16 cellular contexts compared by ENCODE assay signal in the genomic region with DNA sequence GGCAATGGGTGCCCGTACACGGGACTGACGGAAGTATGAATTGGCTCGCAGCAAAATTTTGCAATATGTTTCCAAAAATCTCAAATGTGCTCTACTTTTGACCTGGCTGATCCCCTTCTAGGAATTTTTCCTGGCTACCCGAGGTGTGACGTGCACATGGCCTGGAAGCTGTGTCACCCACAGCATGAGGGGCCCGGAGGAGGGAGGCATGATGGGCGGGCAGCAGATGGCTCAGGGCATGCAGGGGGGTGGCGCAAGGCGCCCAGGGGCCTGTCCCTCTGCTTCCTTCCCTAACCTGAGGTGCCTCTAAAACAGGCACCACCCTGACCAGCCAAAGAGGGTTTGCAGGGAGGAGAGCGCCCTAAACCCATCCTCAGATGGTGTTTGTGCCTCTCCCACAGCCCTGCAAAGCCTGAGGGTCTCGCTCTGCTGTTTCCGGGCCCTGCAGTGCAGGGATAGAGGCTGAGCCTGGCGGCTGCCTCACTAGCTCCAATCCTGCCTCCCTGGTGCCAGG. TPM values are rescaled to one million over a fixed set of nuclear protein-coding genes. Genes with fewer than 3 reads are reported as not detected.
A peak's percentile ranks its signal among the peaks of the same experiment; 100 is the strongest.
DNase-seq lines count a peak whose midpoint lies in the region; ATAC-seq, FAIRE-seq and TF ChIP-seq lines count a peak whose summit lies in the region.
"Had no signal": no experiment of that assay in that cellular context is flagged by ENCODE, and none has a peak within 500 bp of the region (broad histone marks: within the 10 kb centered on the region; RNA-seq: fewer than 3 reads in every experiment).

No MANE protein-coding gene starts in this region.

- H3K4me3 ChIP-seq in H1 (ENCODE audit: extremely low read depth in 1 of 4, insufficient read depth in 2 of 4, low read depth in 3 of 4, low read length in 4 of 4) (no peak overlapping the region), Caco-2 (ENCODE audit: low read depth, low read length) (no peak overlapping the region)
- H3K4me3 ChIP-seq: ascending aorta, dorsolateral prefrontal cortex, lung, pancreas had no signal

- TF ChIP-seq CTCF in H1 (IDR thresholded peaks at IDR 0.05; ENCODE audit: control extremely low read depth in 1 of 3, insufficient read depth in 1 of 3, low read depth in 1 of 3, low read length in 3 of 3) (peak in 1 of 3 experiments; percentile 24; a peak in 1 of 4 replicates), Caco-2 (IDR thresholded peaks at IDR 0.05; ENCODE audit: insufficient read depth in 1 of 2, low read depth in 1 of 2, low read length in 1 of 2, severe bottlenecking in 1 of 2, unreplicated experiment in 1 of 2) (no peak)

- no peaks in the 10 kb centered on the region for H3K9me3 Mint-ChIP-seq in activated naive CD4-positive, alpha-beta T cell treated with anti-CD3 and anti-CD28 coated beads for 36 hours
- no peaks in the 10 kb centered on the region for H3K9me3 Mint-ChIP-seq in stimulated activated effector memory CD8-positive, alpha-beta T cell treated with anti-CD3 and anti-CD28 coated beads, Interleukin-12 subunit alpha, Interleukin-12 subunit beta, amount 100 ng/mL, for 72 hours
- no peaks in the 10 kb centered on the region for H3K9me3 Mint-ChIP-seq in Caco-2 (ENCODE audit: unreplicated experiment)

- FAIRE-seq in H1 (lab: Jason Lieb, UNC), result no peak
- FAIRE-seq: pancreas, urothelium cell line had no signal

- peaks cover 7% of the 10 kb centered on the region; the same call in 1 of the 2 replicates for H3K23me2 ChIP-seq in H1 (ENCODE audit: low read depth, low read length)

- peaks cover 0 to 1% of the 10 kb centered on the region in 2 experiments for H4K20me1 ChIP-seq in H1 (replicated peaks in 1 of 2; ENCODE audit: control insufficient read depth in 1 of 2, insufficient read depth in 2 of 2, low read length in 2 of 2)

- H2BK15ac ChIP-seq in H1 (ENCODE audit: low read length), result 0 out of 2 replicates have a peak overlapping the region, but pooled peaks have one; percentile 92

- DNase-seq in activated naive CD4-positive, alpha-beta T cell treated with anti-CD3 and anti-CD28 coated beads for 36 hours, result no peak
- no peak for DNase-seq in activated naive CD4-positive, alpha-beta T cell (lab: John Stamatoyannopoulos, UW)
- DNase-seq in NCI-H524 treated with DMSO at 0.1 percent for 48 hours (lab: John Stamatoyannopoulos, UW) (peak; percentile 28), H1 (ENCODE audit: low read depth in 1 of 2, low spot score in 2 of 2) (no peak), Caco-2 (no peak), NCI-H226 (no peak)
- DNase-seq in stimulated activated effector memory CD8-positive, alpha-beta T cell treated with anti-CD3 and anti-CD28 coated beads, Interleukin-12 subunit alpha, Interleukin-12 subunit beta, amount 100 ng/mL, for 72 hours (ENCODE audit: low spot score in 2 of 2), result no peak
- no peak for DNase-seq in stimulated activated CD4-positive, alpha-beta T cell treated with anti-CD3 and anti-CD28 coated beads, Interleukin-12 subunit alpha, Interleukin-12 subunit beta, amount 100 ng/mL, for 4 hours
- DNase-seq: DMS79, dorsolateral prefrontal cortex, NCI-H1092, NCI-H510A treated with DMSO at 0.1 percent for 48 hours had no signal

- H2BK12ac ChIP-seq in H1 (ENCODE audit: low read depth, low read length), result 0 out of 2 replicates have a peak overlapping the region, but pooled peaks have one; percentile 60

- no peak overlapping the region for H2BK20ac ChIP-seq in H1 (ENCODE audit: low read length)

- 87% methylated on average over 12 of the region's 14 CpGs; no CpG with 5 or more reads in 1 of the 2 experiments for WGBS in H1 (ENCODE audit: extremely low coverage in 1 of 2, insufficient coverage in 1 of 2, insufficient read length in 1 of 2, insufficient replicate concordance in 2 of 2, low coverage in 1 of 2, low lambda C conversion rate in 2 of 2, missing lambda C conversion rate in 1 of 2), 2 experiments

- H3K27me3 Mint-ChIP-seq in activated naive CD4-positive, alpha-beta T cell treated with anti-CD3 and anti-CD28 coated beads for 36 hours (ENCODE audit: low read depth), result no peaks in the 10 kb centered on the region
- H3K27me3 Mint-ChIP-seq in Caco-2 (ENCODE audit: insufficient read depth, unreplicated experiment), result no peaks in the 10 kb centered on the region

- H3K27me3 ChIP-seq in H1 (replicated peaks in 1 of 4; ENCODE audit: control insufficient read depth in 3 of 4, extremely low read depth in 1 of 4, insufficient read depth in 3 of 4, low read length in 3 of 4) (peaks cover 2 to 24% (median 19%) of the 10 kb centered on the region in 4 experiments; a peak in 5 of 7 replicates), Caco-2 (replicated peaks; ENCODE audit: control insufficient read depth, insufficient read depth, low read length) (no peaks in the 10 kb centered on the region)
- H3K27me3 ChIP-seq: ascending aorta, pancreas had no signal

- BruUV-seq in Caco-2 (replicated peaks; lab: Mats Ljungman, UMichigan), result no TSS peak

- no peak overlapping the region; the same call in 1 of the 2 replicates for H3K18ac ChIP-seq in H1 (ENCODE audit: extremely low read depth, low read length)

- H3K14ac ChIP-seq in H1 (ENCODE audit: insufficient read length), result no peak overlapping the region

- no peaks in the 10 kb centered on the region for H3K79me1 ChIP-seq in H1 (ENCODE audit: low read depth, low read length)

- H3K4me1 Mint-ChIP-seq in activated naive CD4-positive, alpha-beta T cell treated with anti-CD3 and anti-CD28 coated beads for 36 hours (ENCODE audit: low read depth), result peaks cover 56% of the 10 kb centered on the region
- peaks cover 56% of the 10 kb centered on the region for H3K4me1 Mint-ChIP-seq in stimulated activated effector memory CD8-positive, alpha-beta T cell treated with anti-CD3 and anti-CD28 coated beads, Interleukin-12 subunit alpha, Interleukin-12 subunit beta, amount 100 ng/mL, for 72 hours
- peaks cover 6% of the 10 kb centered on the region for H3K4me1 Mint-ChIP-seq in Caco-2 (ENCODE audit: low read depth, unreplicated experiment)

- no peak overlapping the region for H3K4me2 ChIP-seq in H1 (ENCODE audit: insufficient read depth in 1 of 2, low read depth in 2 of 2, low read length in 2 of 2)

- no peak overlapping the region for H3K4me3 Mint-ChIP-seq in activated naive CD4-positive, alpha-beta T cell treated with anti-CD3 and anti-CD28 coated beads for 36 hours
- peak overlapping the region; percentile 100 for H3K4me3 Mint-ChIP-seq in stimulated activated effector memory CD8-positive, alpha-beta T cell treated with anti-CD3 and anti-CD28 coated beads, Interleukin-12 subunit alpha, Interleukin-12 subunit beta, amount 100 ng/mL, for 72 hours
- H3K4me3 Mint-ChIP-seq in Caco-2 (ENCODE audit: unreplicated experiment), result no peak overlapping the region

- peak overlapping the region; percentile 53 for H3K4ac ChIP-seq in H1 (replicated peaks; ENCODE audit: insufficient read length, low read depth, low read length)

- CTCF ChIA-PET in activated naive CD4-positive, alpha-beta T cell treated with anti-CD3 and anti-CD28 coated beads for 36 hours (lab: Charles Lee), result interaction anchor here (0.6 to 5.4 kb wide), 9 partner anchors 11 to 224 kb away, joined by 3 to 53 read pairs (median 5); no protein-coding TSS in a partner anchor
- CTCF ChIA-PET in H1 (lab: Charles Lee; ENCODE audit: partially characterized antibody), result interaction anchor here (0.9 to 5.9 kb wide), 12 partner anchors 8 to 422 kb away, joined by 3 to 30 read pairs (median 4); no protein-coding TSS in a partner anchor
- CTCF ChIA-PET in Caco-2 (lab: Charles Lee), result interaction anchor here (1.1 kb wide), 1 partner anchor 28 kb away, joined by 6 read pairs; no protein-coding TSS in a partner anchor

- H2AK5ac ChIP-seq in H1 (ENCODE audit: low read depth, low read length), result no peak overlapping the region

- intact Hi-C loops in activated naive CD4-positive, alpha-beta T cell treated with anti-CD3 and anti-CD28 coated beads for 36 hours (cut with micrococcal nuclease), result loop anchor here (1.0 kb wide), 3 partner anchors 12 to 28 kb away; no protein-coding TSS in a partner anchor
- intact Hi-C loops in Caco-2 (cut with micrococcal nuclease; ENCODE audit: unreplicated experiment), result no loop called here

- H4K8ac ChIP-seq in H1 (ENCODE audit: extremely low read depth, insufficient read depth, low read length), result no peak overlapping the region; the same call in 1 of the 2 replicates

- H3K27ac Mint-ChIP-seq in activated naive CD4-positive, alpha-beta T cell treated with anti-CD3 and anti-CD28 coated beads for 36 hours, result peak overlapping the region; percentile 94
- H3K27ac Mint-ChIP-seq in stimulated activated effector memory CD8-positive, alpha-beta T cell treated with anti-CD3 and anti-CD28 coated beads, Interleukin-12 subunit alpha, Interleukin-12 subunit beta, amount 100 ng/mL, for 72 hours, result peak overlapping the region; percentile 97
- H3K27ac Mint-ChIP-seq in Caco-2 (ENCODE audit: unreplicated experiment), result no peak overlapping the region

- no peak for ATAC-seq in stimulated activated effector memory CD8-positive, alpha-beta T cell treated with anti-CD3 and anti-CD28 coated beads, Interleukin-12 subunit alpha, Interleukin-12 subunit beta, amount 100 ng/mL, for 72 hours

- peak overlapping the region; percentile 73 for H4K91ac ChIP-seq in H1 (replicated peaks; ENCODE audit: insufficient read length, low read length)

- H2AFZ ChIP-seq in H1 (ENCODE audit: low read length), result no peak overlapping the region; the same call in 1 of the 2 replicates

- H3K27ac ChIP-seq in H1 (ENCODE audit: low read depth, low read length), result no peak overlapping the region
- H3K27ac ChIP-seq: ascending aorta, pancreas had no signal

- H3K23ac ChIP-seq in H1 (ENCODE audit: insufficient read length), result no peak overlapping the region

- TF ChIP-seq EP300 in H1 (IDR thresholded peaks at IDR 0.05; ENCODE audit: borderline replicate concordance in 1 of 2, low read depth in 2 of 2, low read length in 2 of 2), result no peak

- H3K9me3 ChIP-seq in H1 (ENCODE audit: insufficient read depth in 2 of 2, low read depth in 1 of 2, low read length in 1 of 2) (no peaks in the 10 kb centered on the region), Caco-2 (no peaks in the 10 kb centered on the region)
- H3K9me3 ChIP-seq: ascending aorta, pancreas had no signal

- no peaks in the 10 kb centered on the region for H3K79me2 ChIP-seq in H1 (ENCODE audit: control insufficient read depth in 1 of 2, insufficient read depth in 2 of 2, low read length in 2 of 2)

- H3K4me1 ChIP-seq in H1 (replicated peaks in 1 of 4; ENCODE audit: control insufficient read depth in 3 of 4, insufficient read depth in 4 of 4, low read length in 3 of 4), result peaks cover 0 to 21% (median 14%) of the 10 kb centered on the region in 4 experiments; a peak in 6 of 7 replicates
- no peaks in the 10 kb centered on the region for H3K4me1 ChIP-seq in Caco-2
- H3K4me1 ChIP-seq: ascending aorta had no signal

- TF ChIP-seq POLR2A in H1 (IDR thresholded peaks at IDR 0.05; ENCODE audit: control extremely low read depth in 1 of 2, low read depth in 2 of 2, low read length in 2 of 2), result no peak

- peak overlapping the region; percentile 23 for H3K56ac ChIP-seq in H1 (replicated peaks; ENCODE audit: insufficient read length, low read depth, low read length)

- H2BK5ac ChIP-seq in H1 (ENCODE audit: low read depth, low read length), result no peak overlapping the region

- no peak overlapping the region for H3K9ac ChIP-seq in H1 (replicated peaks in 1 of 4; ENCODE audit: extremely low read depth in 1 of 4, low read depth in 3 of 4, low read length in 3 of 4)

- H4K5ac ChIP-seq in H1 (ENCODE audit: insufficient read length, low read depth, low read length), result no peak overlapping the region

- H3K36me3 ChIP-seq in H1 (ENCODE audit: control insufficient read depth in 2 of 4, insufficient read depth in 4 of 4, low read length in 3 of 4) (no peaks in the 10 kb centered on the region), Caco-2 (ENCODE audit: control insufficient read depth, insufficient read depth, low read length) (no peaks in the 10 kb centered on the region)
- H3K36me3 ChIP-seq: ascending aorta, pancreas had no signal

- no peak overlapping the region for H2BK120ac ChIP-seq in H1 (replicated peaks; ENCODE audit: low read depth, low read length)

- POLR2A ChIA-PET in H1 (lab: Charles Lee; ENCODE audit: partially characterized antibody), result interaction anchor here (1.0 to 1.3 kb wide), 3 partner anchors 12 to 74 kb away, joined by 3 to 4 read pairs (median 3); a partner anchor contains a TSS
- POLR2A ChIA-PET in Caco-2 (lab: Charles Lee), result no interaction called here

- H3K36me3 Mint-ChIP-seq in activated naive CD4-positive, alpha-beta T cell treated with anti-CD3 and anti-CD28 coated beads for 36 hours (ENCODE audit: low read depth), result peaks cover 17% of the 10 kb centered on the region
- H3K36me3 Mint-ChIP-seq in stimulated activated effector memory CD8-positive, alpha-beta T cell treated with anti-CD3 and anti-CD28 coated beads, Interleukin-12 subunit alpha, Interleukin-12 subunit beta, amount 100 ng/mL, for 72 hours, result peaks cover 96% of the 10 kb centered on the region
- no peaks in the 10 kb centered on the region for H3K36me3 Mint-ChIP-seq in Caco-2 (ENCODE audit: insufficient read depth, unreplicated experiment)

- TF ChIP-seq RAD21 in H1 (IDR thresholded peaks at IDR 0.05 in 1 of 2, conservative IDR thresholded peaks at IDR 0.05 in 1 of 2; ENCODE audit: low read depth in 2 of 2, low read length in 2 of 2), result no peak

RNA-seq across cellular contexts. Expression of a gene that starts 6.7 kb away (rescaled TPM):
- total RNA-seq in activated naive CD4-positive, alpha-beta T cell treated with anti-CD3 and anti-CD28 coated beads for 36 hours, result 10 to 100 TPM; 11.3 to 15.3 TPM
- total RNA-seq in H1 (2021; fragmentation: NEBNext Ultra II Directional; extraction: Animal tissue kit (Norgen Biotek cat#: 25700)), result not detected in 2 replicates
- polyA plus RNA-seq in H1 (2011; rRNA removed), result 0.11 and 0.28 TPM in 2 replicates
- polyA plus RNA-seq in H1 (2011; cell fraction: cytosol; rRNA removed), result 0.26 TPM
- polyA plus RNA-seq in H1 (2011; cell fraction: nucleus; rRNA removed), result 0.54 TPM
- polyA plus RNA-seq in H1 (2012, experiment 1 of 2), result 0.09 to 0.15 TPM (median 0.15 TPM) in 3 of 4 replicates, not detected in the other
- 0.21 TPM for polyA plus RNA-seq in H1 (2012, experiment 2 of 2)
- not detected for polyA plus RNA-seq in H1 (2013, experiment 1 of 2)
- 0.04 TPM for polyA plus RNA-seq in H1 (2013, experiment 2 of 2)
- 0.16 TPM in 1 of 2 replicates, not detected in the other for polyA minus RNA-seq in H1 (2011; rRNA and poly(A)+ RNA removed)
- polyA minus RNA-seq in H1 (2011; cell fraction: cytosol; rRNA and poly(A)+ RNA removed), result not detected
- polyA minus RNA-seq in H1 (2011; cell fraction: nucleus; rRNA and poly(A)+ RNA removed), result not detected
- 0.19 TPM in 1 of 2 replicates, not detected in the other for total RNA-seq in Caco-2 (2022)
- total RNA-seq: ascending aorta had no signal

RNA-seq across cellular contexts. Expression of a gene that starts 37.7 kb away (rescaled TPM):
- total RNA-seq in activated naive CD4-positive, alpha-beta T cell treated with anti-CD3 and anti-CD28 coated beads for 36 hours, result 10 to 100 TPM; 59.6 to 60.4 TPM
- 48.6 and 49.9 TPM in 2 replicates for total RNA-seq in H1 (2021; fragmentation: NEBNext Ultra II Directional; extraction: Animal tissue kit (Norgen Biotek cat#: 25700))
- 62.4 and 80.6 TPM in 2 replicates for polyA plus RNA-seq in H1 (2011; rRNA removed)
- 50.8 TPM for polyA plus RNA-seq in H1 (2011; cell fraction: cytosol; rRNA removed)
- 39.8 TPM for polyA plus RNA-seq in H1 (2011; cell fraction: nucleus; rRNA removed)
- 37.3 to 58.6 TPM (median 48.3 TPM) in 4 replicates for polyA plus RNA-seq in H1 (2012, experiment 1 of 2)
- 47.6 TPM for polyA plus RNA-seq in H1 (2012, experiment 2 of 2)
- 33.4 TPM for polyA plus RNA-seq in H1 (2013, experiment 1 of 2)
- polyA plus RNA-seq in H1 (2013, experiment 2 of 2), result 33.4 TPM
- 29.7 and 32.5 TPM in 2 replicates for polyA minus RNA-seq in H1 (2011; rRNA and poly(A)+ RNA removed)
- polyA minus RNA-seq in H1 (2011; cell fraction: cytosol; rRNA and poly(A)+ RNA removed), result 32.9 TPM
- polyA minus RNA-seq in H1 (2011; cell fraction: nucleus; rRNA and poly(A)+ RNA removed), result 18.1 TPM
- 33.4 and 41.4 TPM in 2 replicates for total RNA-seq in Caco-2 (2022)

Comparison
In these comparisons a context has a peak if more than half of its experiments do, and no peak if none do; other contexts are left out.
1. RNA of a gene that starts 6.7 kb away (total RNA-seq): 11.3 to 15.3 TPM in activated naive CD4-positive, alpha-beta T cell treated with anti-CD3 and anti-CD28 coated beads for 36 hours; not detected in H1 and 0.19 TPM in Caco-2; every median in the first group is over 10 times any median in the second.